34 cellular contexts compared by ENCODE assay signal in genomic region chr1:68473060-68473459, GRCh38. TPM values are rescaled to one million over a fixed set of nuclear protein-coding genes. Genes with fewer than 3 reads are reported as not detected.
"Had no signal": no experiment of that assay in that cellular context is flagged by ENCODE, and none has a peak within 500 bp of the region (broad histone marks: within the 10 kb centered on the region; RNA-seq: fewer than 3 reads in every experiment).

No MANE protein-coding gene starts in this region.

- H3K27ac ChIP-seq: dorsolateral prefrontal cortex, epithelial cell of prostate, gastrocnemius medialis, hepatocyte, left lung, ovary, psoas muscle, sigmoid colon, skin epidermis, spleen, testis, tibial artery had no signal

- DNase-seq: dorsolateral prefrontal cortex; effector CD4-positive, alpha-beta T cell; foreskin fibroblast; gastrocnemius medialis; head of caudate nucleus; left cardiac atrium; left lung; mesenchymal stem cell; midbrain; naive thymus-derived CD4-positive, alpha-beta T cell; occipital lobe; ovary; posterior cingulate gyrus; psoas muscle; right cardiac atrium; sigmoid colon; spleen; stimulated activated CD4-positive, alpha-beta T cell treated with anti-CD3 and anti-CD28 coated beads, Interleukin-4, amount 100 ng/mL, for 4 hours; stimulated activated naive CD8-positive, alpha-beta T cell treated with anti-CD3 and anti-CD28 coated beads, Interleukin-15, Interleukin-2, amounts not matched to agents 100 U/mL and 50 U/mL, for 24 hours; substantia nigra; testis; tibial artery had no signal

- H3K9me3 ChIP-seq: gastrocnemius medialis, left lung, ovary, psoas muscle, spleen, testis, tibial artery had no signal

- H3K4me2 ChIP-seq: hepatocyte had no signal

- H3K4me1 Mint-ChIP-seq: nephron; stimulated activated memory B cell treated with anti-CD40 and anti-IgM and Interleukin-4, amounts not matched to agents 10 μg/mL and 1 μg/mL and 100 μg/mL, for 72 hours had no signal

- H2AFZ ChIP-seq: hepatocyte had no signal

- H3K27me3 ChIP-seq: dorsolateral prefrontal cortex, gastrocnemius medialis, hepatocyte, left lung, ovary, sigmoid colon, spleen, testis, tibial artery had no signal

- H3K27me3 Mint-ChIP-seq: stimulated activated memory B cell treated with anti-CD40 and anti-IgM and Interleukin-4, amounts not matched to agents 10 μg/mL and 1 μg/mL and 100 μg/mL, for 72 hours; type B pancreatic cell had no signal

- H3K79me2 ChIP-seq: hepatocyte had no signal

- ATAC-seq: esophagus mucosa; gastrocnemius medialis; left cardiac atrium; left lung; naive thymus-derived CD4-positive, alpha-beta T cell; psoas muscle; right cardiac atrium; stimulated activated memory B cell treated with anti-CD40 and anti-IgM and Interleukin-4, amounts not matched to agents 10 μg/mL and 1 μg/mL and 100 μg/mL, for 72 hours; stimulated activated naive CD8-positive, alpha-beta T cell treated with anti-CD3 and anti-CD28 coated beads, Interleukin-15, Interleukin-2, amounts not matched to agents 100 U/mL and 50 U/mL, for 24 hours had no signal

- H3K9me3 Mint-ChIP-seq: nephron, type B pancreatic cell had no signal

- H3K36me3 ChIP-seq: gastrocnemius medialis, left lung, ovary, sigmoid colon, tibial artery had no signal

- H3K4me3 Mint-ChIP-seq: naive thymus-derived CD4-positive, alpha-beta T cell; nephron; stimulated activated memory B cell treated with anti-CD40 and anti-IgM and Interleukin-4, amounts not matched to agents 10 μg/mL and 1 μg/mL and 100 μg/mL, for 72 hours; type B pancreatic cell had no signal

- H3K27ac Mint-ChIP-seq: naive thymus-derived CD4-positive, alpha-beta T cell; nephron; stimulated activated memory B cell treated with anti-CD40 and anti-IgM and Interleukin-4, amounts not matched to agents 10 μg/mL and 1 μg/mL and 100 μg/mL, for 72 hours; type B pancreatic cell had no signal

- H3K4me1 ChIP-seq: gastrocnemius medialis, left lung, psoas muscle, sigmoid colon, spleen, testis, tibial artery had no signal

- H3K4me3 ChIP-seq: dorsolateral prefrontal cortex, gastrocnemius medialis, hepatocyte, left lung, ovary, psoas muscle, sigmoid colon, skin epidermis, spleen, testis, tibial artery had no signal

- H3K36me3 Mint-ChIP-seq: stimulated activated memory B cell treated with anti-CD40 and anti-IgM and Interleukin-4, amounts not matched to agents 10 μg/mL and 1 μg/mL and 100 μg/mL, for 72 hours had no signal

RNA-seq across cellular contexts. Expression of gene RPE65, which starts 23.3 kb away (rescaled TPM):
- total RNA-seq: esophagus mucosa; gastrocnemius medialis; glomerular endothelial cell; kidney epithelial cell; left cardiac atrium; left lung; lung microvascular endothelial cell; mucosa of gallbladder; naive thymus-derived CD4-positive, alpha-beta T cell; psoas muscle; renal cortical epithelial cell; right cardiac atrium; sigmoid colon had no signal
- polyA plus RNA-seq: naive thymus-derived CD4-positive, alpha-beta T cell; psoas muscle had no signal

RNA-seq across cellular contexts. Expression of gene DEPDC1, which starts 23.8 kb away (rescaled TPM):
- polyA plus RNA-seq: naive thymus-derived CD4-positive, alpha-beta T cell had no signal
